ENCODE assay signal across 10 cellular contexts in the genomic region with DNA sequence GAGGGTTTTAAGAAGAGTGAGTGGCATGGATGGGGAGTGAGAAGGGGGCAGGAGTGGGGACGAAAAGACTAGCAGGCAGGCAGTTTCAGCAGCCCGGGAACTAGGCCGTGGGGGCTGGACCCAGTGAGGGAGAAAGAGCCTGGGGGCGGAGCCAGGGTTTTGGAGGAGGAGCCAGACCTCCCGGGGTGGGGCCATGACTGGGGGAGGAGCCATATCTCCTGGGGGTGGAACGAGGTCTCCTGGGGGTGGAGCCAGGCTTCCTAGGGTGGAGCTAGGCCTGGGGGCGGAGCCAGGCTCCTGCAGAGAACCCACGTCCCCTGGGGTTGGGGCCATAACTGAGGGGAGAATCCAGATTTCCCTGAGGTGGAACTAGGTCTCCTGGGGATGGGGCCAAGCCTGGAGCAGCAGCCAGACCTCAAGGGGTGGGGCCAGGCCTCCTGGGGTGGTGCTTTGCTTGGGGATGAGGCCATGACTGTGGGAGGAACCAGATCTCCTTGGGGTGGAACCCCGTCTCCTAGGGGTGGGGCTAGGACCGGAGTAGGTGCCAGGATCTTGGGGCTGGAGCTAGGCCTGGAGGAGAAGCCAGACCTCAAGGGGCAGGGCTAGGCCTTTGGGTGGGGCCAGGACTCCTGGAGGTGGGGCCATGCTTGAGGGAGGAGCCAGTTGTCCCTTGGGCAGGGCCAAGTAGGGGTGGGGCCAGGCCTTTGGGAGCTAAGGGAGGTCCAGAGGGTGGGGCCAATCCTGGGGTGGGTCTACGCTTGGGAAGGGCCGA. TPM values are rescaled to one million over a fixed set of nuclear protein-coding genes. Genes with fewer than 3 reads are reported as not detected.
DNase-seq lines count a peak whose midpoint lies in the region; ATAC-seq and TF ChIP-seq lines count a peak whose summit lies in the region.
"Had no signal": no experiment of that assay in that cellular context is flagged by ENCODE, and none has a peak within 500 bp of the region (broad histone marks: within the 10 kb centered on the region; RNA-seq: fewer than 3 reads in every experiment).

No MANE protein-coding gene starts in this region.

- H3K4me1 Mint-ChIP-seq in activated CD4-positive, alpha-beta T cell treated with anti-CD3 and anti-CD28 coated beads, Interleukin-2, amount 10 ng/mL, durations not matched to agents 24 days and 14 days = no peaks in the 10 kb centered on the region
- H3K4me1 Mint-ChIP-seq in stimulated activated naive CD8-positive, alpha-beta T cell treated with anti-CD3 and anti-CD28 coated beads, Interleukin-15, amount 100 ng/mL, for 72 hours = peaks cover 8% of the 10 kb centered on the region

- H3K27me3 ChIP-seq in PC-9 (ENCODE audit: insufficient read depth, low read depth) = peaks cover 51% of the 10 kb centered on the region

- TF ChIP-seq CTCF in PC-9 (conservative IDR thresholded peaks at IDR 0.05) = no peak
- no peak for TF ChIP-seq CTCF in fibroblast of the aortic adventitia (IDR thresholded peaks at IDR 0.05; ENCODE audit: insufficient read depth, low read length)

- H3K4me1 ChIP-seq in PC-9 (replicated peaks; ENCODE audit: insufficient read depth) = no peaks in the 10 kb centered on the region

- H4K20me1 ChIP-seq in PC-9 (ENCODE audit: insufficient read depth) = no peaks in the 10 kb centered on the region

- peak; percentile 43 for ATAC-seq in stimulated activated naive CD8-positive, alpha-beta T cell treated with anti-CD3 and anti-CD28 coated beads, Interleukin-15, amount 100 ng/mL, for 72 hours
- ATAC-seq in HG03457 (IDR thresholded peaks at IDR 0.05; ENCODE audit: unreplicated experiment) = no peak

- no peaks in the 10 kb centered on the region for H3K9me3 ChIP-seq in PC-9 (ENCODE audit: insufficient read depth, low read depth)

- peak; percentile 72 for DNase-seq in activated CD4-positive, alpha-beta T cell treated with anti-CD3 and anti-CD28 coated beads, Interleukin-2, amount 10 ng/mL, durations not matched to agents 24 days and 14 days
- DNase-seq in activated CD4-positive, alpha-beta T cell treated with anti-CD3 and anti-CD28 coated beads for 4 hours = no peak
- DNase-seq in PC-9 (peak; percentile 39 to 56), fibroblast of the aortic adventitia (ENCODE audit: low read depth) (peak; percentile 80), KG1 (lab: John Stamatoyannopoulos, UW) (no peak), COLO668 (lab: John Stamatoyannopoulos, UW; ENCODE audit: unreplicated experiment) (no peak)
- DNase-seq in stimulated activated naive CD8-positive, alpha-beta T cell treated with anti-CD3 and anti-CD28 coated beads, Interleukin-15, amount 100 ng/mL, for 72 hours = no peak

- H3K36me3 Mint-ChIP-seq in activated CD4-positive, alpha-beta T cell treated with anti-CD3 and anti-CD28 coated beads, Interleukin-2, amount 10 ng/mL, durations not matched to agents 24 days and 14 days (ENCODE audit: low read depth) = no peaks in the 10 kb centered on the region
- H3K36me3 Mint-ChIP-seq: CD4-positive, alpha-beta memory T cell had no signal

- H3K36me3 ChIP-seq in PC-9 (ENCODE audit: low read depth) = no peaks in the 10 kb centered on the region

- no peaks in the 10 kb centered on the region for H3K9me2 ChIP-seq in PC-9 (ENCODE audit: insufficient read depth)

- no peaks in the 10 kb centered on the region for H3K79me2 ChIP-seq in PC-9 (ENCODE audit: low read depth)

- intact Hi-C loops in activated CD4-positive, alpha-beta T cell treated with anti-CD3 and anti-CD28 coated beads, Interleukin-2, amount 10 ng/mL, durations not matched to agents 24 days and 14 days (cut with micrococcal nuclease) = no loop called here
- intact Hi-C loops in PC-9 (cut with micrococcal nuclease; ENCODE audit: unreplicated experiment) = no loop called here

- POLR2A ChIA-PET in PC-9 (lab: Charles Lee; ENCODE audit: unreplicated experiment) = interaction anchor here (0.6 kb wide), 1 partner anchor 166 kb away, joined by 3 read pairs; no protein-coding TSS in a partner anchor

- H3K4me2 ChIP-seq in PC-9 = no peak overlapping the region

- no TSS peak for BruUV-seq in PC-9 (replicated peaks; lab: Mats Ljungman, UMichigan)

- H3K9me3 Mint-ChIP-seq in activated CD4-positive, alpha-beta T cell treated with anti-CD3 and anti-CD28 coated beads, Interleukin-2, amount 10 ng/mL, durations not matched to agents 24 days and 14 days = peaks cover 11% of the 10 kb centered on the region
- H3K9me3 Mint-ChIP-seq in stimulated activated naive CD8-positive, alpha-beta T cell treated with anti-CD3 and anti-CD28 coated beads, Interleukin-15, amount 100 ng/mL, for 72 hours = peaks cover 12 to 22% of the 10 kb centered on the region in 2 donors

- H3K4me3 Mint-ChIP-seq in activated CD4-positive, alpha-beta T cell treated with anti-CD3 and anti-CD28 coated beads, Interleukin-2, amount 10 ng/mL, durations not matched to agents 24 days and 14 days = no peak overlapping the region
- H3K4me3 Mint-ChIP-seq in stimulated activated naive CD8-positive, alpha-beta T cell treated with anti-CD3 and anti-CD28 coated beads, Interleukin-15, amount 100 ng/mL, for 72 hours = no peak overlapping the region
- H3K4me3 Mint-ChIP-seq: CD4-positive, alpha-beta memory T cell had no signal

- no peak overlapping the region for H3K27ac Mint-ChIP-seq in activated CD4-positive, alpha-beta T cell treated with anti-CD3 and anti-CD28 coated beads, Interleukin-2, amount 10 ng/mL, durations not matched to agents 24 days and 14 days
- no peak overlapping the region for H3K27ac Mint-ChIP-seq in stimulated activated naive CD8-positive, alpha-beta T cell treated with anti-CD3 and anti-CD28 coated beads, Interleukin-15, amount 100 ng/mL, for 72 hours
- H3K27ac Mint-ChIP-seq: CD4-positive, alpha-beta memory T cell had no signal

- H3F3A ChIP-seq in PC-9 (ENCODE audit: insufficient read depth, low read depth) = no peaks in the 10 kb centered on the region

- H3K27ac ChIP-seq in PC-9 = no peak overlapping the region

- CTCF ChIA-PET in PC-9 (lab: Charles Lee) = no interaction called here

- H3K4me3 ChIP-seq in PC-9 = no peak overlapping the region
- no peak overlapping the region for H3K4me3 ChIP-seq in fibroblast of the aortic adventitia (ENCODE audit: low read depth, low read length)

- H2AFZ ChIP-seq in PC-9 = no peak overlapping the region

- peaks cover 2% of the 10 kb centered on the region for H3K27me3 Mint-ChIP-seq in activated CD4-positive, alpha-beta T cell treated with anti-CD3 and anti-CD28 coated beads, Interleukin-2, amount 10 ng/mL, durations not matched to agents 24 days and 14 days
- H3K27me3 Mint-ChIP-seq in stimulated activated naive CD8-positive, alpha-beta T cell treated with anti-CD3 and anti-CD28 coated beads, Interleukin-15, amount 100 ng/mL, for 72 hours = peaks cover 24% of the 10 kb centered on the region

RNA-seq across cellular contexts. Expression of a gene that starts 41.7 kb away (rescaled TPM):
- total RNA-seq in activated CD4-positive, alpha-beta T cell treated with anti-CD3 and anti-CD28 coated beads, Interleukin-2, amount 10 ng/mL, durations not matched to agents 24 days and 14 days = 0.19 TPM in 1 of 2 replicates, not detected in the other
- total RNA-seq in PC-9 (2021) = not detected in 2 replicates
- not detected in 2 replicates for total RNA-seq in fibroblast of the aortic adventitia (ENCODE audit: low replicate concordance)
- total RNA-seq: activated CD8-positive, alpha-beta memory T cell treated with anti-CD3 and anti-CD28 coated beads for 36 hours had no signal

Comparison
In these comparisons a context has a peak if more than half of its experiments do, and no peak if none do; other contexts are left out.
1. DNase-seq: peak in activated CD4-positive, alpha-beta T cell treated with anti-CD3 and anti-CD28 coated beads, Interleukin-2, amount 10 ng/mL, durations not matched to agents 24 days and 14 days (single experiment), PC-9 (2 of 2) and fibroblast of the aortic adventitia (single experiment); none in activated CD4-positive, alpha-beta T cell treated with anti-CD3 and anti-CD28 coated beads for 4 hours (0 of 2), stimulated activated naive CD8-positive, alpha-beta T cell treated with anti-CD3 and anti-CD28 coated beads, Interleukin-15, amount 100 ng/mL, for 72 hours (0 of 2), KG1 (single experiment) and COLO668 (single experiment).